24 cellular contexts compared by ENCODE assay signal in genomic region chr16:84041421-84041820, GRCh38. TPM values are rescaled to one million over a fixed set of nuclear protein-coding genes. Genes with fewer than 3 reads are reported as not detected.
A peak's percentile ranks its signal among the peaks of the same experiment; 100 is the strongest.
DNase-seq lines count a peak whose midpoint lies in the region; ATAC-seq, FAIRE-seq and TF ChIP-seq lines count a peak whose summit lies in the region.
"Had no signal": no experiment of that assay in that cellular context is flagged by ENCODE, and none has a peak within 500 bp of the region (broad histone marks: within the 10 kb centered on the region; RNA-seq: fewer than 3 reads in every experiment).

No MANE protein-coding gene starts in this region.

- no peak overlapping the region for H3K9ac ChIP-seq in GM23248
- no peak overlapping the region for H3K9ac ChIP-seq in kidney (ENCODE audit: low read length in 2 of 2)
- H3K9ac ChIP-seq in skeletal muscle satellite cell (ENCODE audit: low read depth, low read length) = no peak overlapping the region

- H3K36me3 ChIP-seq in GM23248 (ENCODE audit: low read depth) (no peaks in the 10 kb centered on the region), kidney (ENCODE audit: control insufficient read depth in 1 of 2, insufficient read depth in 2 of 2, low read length in 2 of 2) (no peaks in the 10 kb centered on the region), skeletal muscle satellite cell (ENCODE audit: insufficient read depth, low read length) (no peaks in the 10 kb centered on the region)
- H3K36me3 ChIP-seq: BE2C had no signal

- intact Hi-C loops in kidney (cut with DNase I) = no loop called here

- WGBS in GM23248 (ENCODE audit: low coverage in 1 of 2, low lambda C conversion rate in 2 of 2, missing lambda C conversion rate in 2 of 2), 2 experiments = 82 to 85% methylated on average over 13 to 14 of the region's 14 CpGs

- H3F3A ChIP-seq in GM23248 (ENCODE audit: insufficient read depth) = no peaks in the 10 kb centered on the region

- H3K9me3 ChIP-seq in GM23248 (ENCODE audit: low read depth) (no peaks in the 10 kb centered on the region), kidney (ENCODE audit: control insufficient read depth in 1 of 2, low read length in 2 of 2) (peaks cover 0 to under 1% of the 10 kb centered on the region in 2 donors), skeletal muscle satellite cell (replicated peaks; ENCODE audit: low read length) (peaks cover 2% of the 10 kb centered on the region)
- H3K9me3 ChIP-seq: BE2C had no signal

- H4K20me1 ChIP-seq in GM23248 (ENCODE audit: insufficient read depth) = no peaks in the 10 kb centered on the region

- H3K27ac ChIP-seq in GM23248 (no peak overlapping the region), kidney (ENCODE audit: low read depth in 2 of 2, low read length in 2 of 2) (no peak overlapping the region)
- H3K27ac ChIP-seq: 22Rv1, PC-9 had no signal

- H2AFZ ChIP-seq in GM23248 = no peak overlapping the region
- H2AFZ ChIP-seq: PC-9 had no signal

- no peaks in the 10 kb centered on the region for H3K9me2 ChIP-seq in GM23248 (ENCODE audit: insufficient read depth)

- H3K4me1 ChIP-seq in GM23248 (ENCODE audit: insufficient read depth) (no peaks in the 10 kb centered on the region), kidney (ENCODE audit: control insufficient read depth in 1 of 2, insufficient read depth in 1 of 2, low read depth in 1 of 2, low read length in 2 of 2) (no peaks in the 10 kb centered on the region), skeletal muscle satellite cell (ENCODE audit: control insufficient read depth, insufficient read depth, low read length) (peaks cover 7% of the 10 kb centered on the region)
- H3K4me1 ChIP-seq: BE2C had no signal

- TF ChIP-seq CTCF in kidney (IDR thresholded peaks at IDR 0.05; ENCODE audit: borderline replicate concordance, extremely low read depth, insufficient read depth) = no peak

- H3K79me2 ChIP-seq in GM23248 (ENCODE audit: insufficient read depth) = no peaks in the 10 kb centered on the region

- no peak for FAIRE-seq in kidney (lab: Jason Lieb, UNC)
- FAIRE-seq: GM12892, H54 had no signal

- peak overlapping the region; percentile 49 for H3K4me2 ChIP-seq in GM23248 (ENCODE audit: unreplicated experiment)
- H3K4me2 ChIP-seq in skeletal muscle satellite cell (ENCODE audit: low read length) = peak overlapping the region; percentile 59
- H3K4me2 ChIP-seq: PC-9 had no signal

- in situ Hi-C loops in GM23248 (cut with MboI) = no loop called here

- DNase-seq in DMS 273 (lab: John Stamatoyannopoulos, UW; ENCODE audit: unreplicated experiment) (peak; percentile 36), DMS 273 treated with DMSO at 0.1 percent for 48 hours (lab: John Stamatoyannopoulos, UW) (no peak), GM23248 (no peak), kidney (peak; percentile 45)
- no peak for DNase-seq in stimulated activated CD8-positive, alpha-beta memory T cell treated with anti-CD3 and anti-CD28 coated beads, Interleukin-4, amount 100 ng/mL, for 48 hours
- DNase-seq: CD8-positive, alpha-beta memory T cell; DMS153; DND-41; KBM-7; NCI-H1105 treated with DMSO at 0.1 percent for 48 hours; NCI-H1930; NCI-H446 treated with DMSO at 0.1 percent for 48 hours; SHP77 treated with DMSO at 0.1 percent for 48 hours had no signal

- no peak for ATAC-seq in GM21723 (IDR thresholded peaks at IDR 0.05; ENCODE audit: unreplicated experiment)

- peaks cover 40% of the 10 kb centered on the region for H3K27me3 ChIP-seq in GM23248 (replicated peaks; ENCODE audit: insufficient read depth)
- H3K27me3 ChIP-seq in skeletal muscle satellite cell (ENCODE audit: control insufficient read depth, insufficient read depth, low read length) = peaks cover 37% of the 10 kb centered on the region

- H3K4me3 ChIP-seq in GM23248 (no peak overlapping the region), kidney (ENCODE audit: low read length in 2 of 2) (no peak overlapping the region), skeletal muscle satellite cell (ENCODE audit: low read length) (no peak overlapping the region)
- H3K4me3 ChIP-seq: PC-9 had no signal

RNA-seq across cellular contexts. Expression of gene SLC38A8, which starts 1.2 kb away (rescaled TPM):
- not detected in 2 replicates for total RNA-seq in GM23248 (2014; rRNA removed; shearing (Covaris generic))
- not detected in 2 replicates for polyA plus RNA-seq in GM23248 (2016; fragmentation: Nextera tagmentation; extraction: Ambion mirVana)
- not detected for total RNA-seq in kidney
- polyA plus RNA-seq in kidney (ENCODE audit: insufficient read depth, low read depth, low replicate concordance) = 0.30 TPM
- not detected in 2 replicates for total RNA-seq in skeletal muscle satellite cell (2012; rRNA removed)
- total RNA-seq: CD8-positive, alpha-beta memory T cell; LHCN-M2; MCF 10A; PC-9; RPMI7951 had no signal
- polyA plus RNA-seq: CD14-positive monocyte; CD8-positive, alpha-beta memory T cell had no signal

Comparison
In these comparisons a context has a peak if more than half of its experiments do, and no peak if none do; other contexts are left out.
1. DNase-seq: peak in DMS 273 (single experiment) and kidney (single experiment); none in DMS 273 treated with DMSO at 0.1 percent for 48 hours (single experiment), GM23248 (single experiment) and stimulated activated CD8-positive, alpha-beta memory T cell treated with anti-CD3 and anti-CD28 coated beads, Interleukin-4, amount 100 ng/mL, for 48 hours (single experiment).